In genomic region chr14:74840603-74841030, GRCh38 we compare ENCODE assay signal across 14 cellular contexts. TPM values are rescaled to one million over a fixed set of nuclear protein-coding genes. Genes with fewer than 3 reads are reported as not detected.
DNase-seq lines count a peak whose midpoint lies in the region; ATAC-seq and TF ChIP-seq lines count a peak whose summit lies in the region.
"Had no signal": no experiment of that assay in that cellular context is flagged by ENCODE, and none has a peak within 500 bp of the region (broad histone marks: within the 10 kb centered on the region; RNA-seq: fewer than 3 reads in every experiment).

No MANE protein-coding gene starts in this region.

- no peaks in the 10 kb centered on the region for H3K9me3 Mint-ChIP-seq in activated CD4-positive, alpha-beta T cell treated with anti-CD3 and anti-CD28 coated beads, Interleukin-2, amount 10 ng/mL, durations not matched to agents 24 days and 14 days
- H3K9me3 Mint-ChIP-seq in Calu3 (ENCODE audit: low read depth, unreplicated experiment), result no peaks in the 10 kb centered on the region

- ATAC-seq in HG02571 (IDR thresholded peaks at IDR 0.05; ENCODE audit: unreplicated experiment), result peak; percentile 47
- no peak for ATAC-seq in HG03457 (IDR thresholded peaks at IDR 0.05; ENCODE audit: unreplicated experiment)

- H3K9me3 ChIP-seq in OCI-LY3 (ENCODE audit: insufficient read depth, low read length), result no peaks in the 10 kb centered on the region
- H3K9me3 ChIP-seq in spleen, result no peaks in the 10 kb centered on the region
- H3K9me3 ChIP-seq: SJSA1 had no signal

- peak overlapping the region; percentile 64; the same call in 1 of the 2 replicates for H3K9ac ChIP-seq in OCI-LY3 (ENCODE audit: low read length)

- H3K27ac ChIP-seq in OCI-LY3 (ENCODE audit: low read length), result peak overlapping the region; percentile 94
- peak overlapping the region; percentile 39 to 86 (median 74) for H3K27ac ChIP-seq in spleen
- H3K27ac ChIP-seq: SJSA1 had no signal

- DNase-seq in activated CD4-positive, alpha-beta T cell treated with anti-CD3 and anti-CD28 coated beads, Interleukin-2, amount 10 ng/mL, durations not matched to agents 24 days and 14 days, result peak; percentile 60
- no peak for DNase-seq in activated CD4-positive, alpha-beta T cell treated with anti-CD3 and anti-CD28 coated beads for 48 hours
- DNase-seq in spleen (no peak), putamen (ENCODE audit: low spot score) (no peak), Calu3 (no peak)
- DNase-seq: DND-41, NCI-H524 had no signal

- H3K4me1 Mint-ChIP-seq in activated CD4-positive, alpha-beta T cell treated with anti-CD3 and anti-CD28 coated beads, Interleukin-2, amount 10 ng/mL, durations not matched to agents 24 days and 14 days, result peaks cover 52% of the 10 kb centered on the region
- no peaks in the 10 kb centered on the region for H3K4me1 Mint-ChIP-seq in Calu3 (ENCODE audit: low read depth, unreplicated experiment)

- H3K79me2 ChIP-seq in OCI-LY3 (ENCODE audit: low read length), result peaks cover 4% of the 10 kb centered on the region; the same call in 1 of the 2 replicates

- intact Hi-C loops in activated CD4-positive, alpha-beta T cell treated with anti-CD3 and anti-CD28 coated beads, Interleukin-2, amount 10 ng/mL, durations not matched to agents 24 days and 14 days (cut with micrococcal nuclease), result no loop called here
- intact Hi-C loops in spleen (cut with DNase I; ENCODE audit: low total_unique reads) (no loop called here), Calu3 (cut with micrococcal nuclease; ENCODE audit: unreplicated experiment) (no loop called here)

- H3K36me3 ChIP-seq in OCI-LY3 (replicated peaks; ENCODE audit: low read depth, low read length) (peaks cover 2% of the 10 kb centered on the region), spleen (peaks cover 0 to 10% (median 1%) of the 10 kb centered on the region in 6 donors)

- WGBS in spleen, 5 donors, result 64 to 89% (median 80%) methylated on average over 5 of the region's 5 CpGs

- H4K20me1 ChIP-seq in OCI-LY3 (ENCODE audit: insufficient read depth, low read length), result no peaks in the 10 kb centered on the region

- peak overlapping the region; percentile 51 for H3K4me3 Mint-ChIP-seq in activated CD4-positive, alpha-beta T cell treated with anti-CD3 and anti-CD28 coated beads, Interleukin-2, amount 10 ng/mL, durations not matched to agents 24 days and 14 days
- H3K4me3 Mint-ChIP-seq in Calu3 (ENCODE audit: low read depth, unreplicated experiment), result no peak overlapping the region

- H3K27me3 ChIP-seq in OCI-LY3 (ENCODE audit: low read depth, low read length) (no peaks in the 10 kb centered on the region), spleen (replicated peaks in 1 of 7) (no peaks in the 10 kb centered on the region)
- H3K27me3 ChIP-seq: SJSA1 had no signal

- H2AFZ ChIP-seq in OCI-LY3 (ENCODE audit: low read depth, low read length), result no peak overlapping the region

- TF ChIP-seq POLR2A in spleen (IDR thresholded peaks at IDR 0.05), result no peak

- CTCF ChIA-PET in Calu3 (lab: Charles Lee), result no interaction called here

- H3K4me3 ChIP-seq in OCI-LY3 (ENCODE audit: low read length) (peak overlapping the region; percentile 53), spleen (no peak overlapping the region)
- H3K4me3 ChIP-seq: SJSA1 had no signal

- H3K27me3 Mint-ChIP-seq in activated CD4-positive, alpha-beta T cell treated with anti-CD3 and anti-CD28 coated beads, Interleukin-2, amount 10 ng/mL, durations not matched to agents 24 days and 14 days, result no peaks in the 10 kb centered on the region
- no peaks in the 10 kb centered on the region for H3K27me3 Mint-ChIP-seq in Calu3 (ENCODE audit: unreplicated experiment)

- no peak for TF ChIP-seq CTCF in OCI-LY3 (IDR thresholded peaks at IDR 0.05; ENCODE audit: low read depth, low read length)
- no peak for TF ChIP-seq CTCF in spleen (IDR thresholded peaks at IDR 0.05 in 8 of 11, conservative IDR thresholded peaks at IDR 0.05 in 3 of 11)
- TF ChIP-seq CTCF in Calu3 (IDR thresholded peaks at IDR 0.05; ENCODE audit: unreplicated experiment), result no peak

- peaks cover 64% of the 10 kb centered on the region for H3K4me1 ChIP-seq in OCI-LY3 (ENCODE audit: low read length)
- peaks cover 36 to 71% (median 48%) of the 10 kb centered on the region in 6 donors for H3K4me1 ChIP-seq in spleen
- H3K4me1 ChIP-seq: SJSA1 had no signal

- BruUV-seq in Calu3 (replicated peaks; lab: Mats Ljungman, UMichigan), result no TSS peak

- H3K27ac Mint-ChIP-seq in activated CD4-positive, alpha-beta T cell treated with anti-CD3 and anti-CD28 coated beads, Interleukin-2, amount 10 ng/mL, durations not matched to agents 24 days and 14 days, result peak overlapping the region; percentile 58
- no peak overlapping the region for H3K27ac Mint-ChIP-seq in Calu3 (ENCODE audit: unreplicated experiment)

- H3K4me2 ChIP-seq in OCI-LY3 (ENCODE audit: low read length), result peak overlapping the region; percentile 92

- peaks cover 28% of the 10 kb centered on the region for H3K36me3 Mint-ChIP-seq in activated CD4-positive, alpha-beta T cell treated with anti-CD3 and anti-CD28 coated beads, Interleukin-2, amount 10 ng/mL, durations not matched to agents 24 days and 14 days (ENCODE audit: low read depth)
- no peaks in the 10 kb centered on the region for H3K36me3 Mint-ChIP-seq in Calu3 (ENCODE audit: insufficient read depth, unreplicated experiment)

RNA-seq across cellular contexts. Expression of gene PROX2, which starts 35.3 kb away (rescaled TPM):
- total RNA-seq in activated CD4-positive, alpha-beta T cell treated with anti-CD3 and anti-CD28 coated beads, Interleukin-2, amount 10 ng/mL, durations not matched to agents 24 days and 14 days, result not detected in 2 replicates
- under 1 TPM in 2 of 7 donors, not detected in 5; 0.41 to 0.43 TPM for total RNA-seq in spleen
- under 1 TPM in 2 of 3 donors, not detected in 1; 0.06 to 0.09 TPM for polyA plus RNA-seq in spleen
- not detected in 2 replicates for total RNA-seq in Calu3 (2022)
- total RNA-seq: cerebellum, M059J, osteoblast, SJSA1 had no signal

RNA-seq across cellular contexts. Expression of gene DLST, which starts 41.1 kb away (rescaled TPM):
- total RNA-seq in activated CD4-positive, alpha-beta T cell treated with anti-CD3 and anti-CD28 coated beads, Interleukin-2, amount 10 ng/mL, durations not matched to agents 24 days and 14 days, result 110 and 111 TPM in 2 replicates
- 10 to 100 TPM; 70.9 to 80.0 (median 78.6) TPM for total RNA-seq in spleen
- 10 to 100 TPM; 33.1 to 48.5 (median 33.4) TPM for polyA plus RNA-seq in spleen
- 84.2 and 89.1 TPM in 2 replicates for total RNA-seq in Calu3 (2022)
